ENCODE assay signal across 20 cellular contexts in the genomic region with DNA sequence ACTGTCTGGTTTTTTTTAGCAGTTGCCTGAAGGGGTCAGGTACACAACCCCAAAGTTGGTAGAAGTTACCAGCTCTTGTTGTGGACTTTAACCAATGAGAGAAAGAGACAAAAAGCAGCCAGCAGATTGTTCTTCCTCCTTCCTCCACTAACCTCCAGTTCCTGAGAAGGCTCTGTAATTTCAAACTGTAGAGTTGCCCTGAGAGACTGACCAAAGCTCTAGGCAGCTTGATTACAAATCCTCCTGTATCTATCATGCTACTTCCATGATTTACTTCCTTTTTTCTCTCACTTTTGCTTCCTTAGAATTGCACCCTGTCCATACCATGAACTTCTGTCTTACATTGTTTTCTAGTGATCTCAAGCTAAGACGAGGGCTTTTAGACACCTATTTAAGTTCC. TPM values are rescaled to one million over a fixed set of nuclear protein-coding genes. Genes with fewer than 3 reads are reported as not detected.
DNase-seq lines count a peak whose midpoint lies in the region; ATAC-seq and TF ChIP-seq lines count a peak whose summit lies in the region.
"Had no signal": no experiment of that assay in that cellular context is flagged by ENCODE, and none has a peak within 500 bp of the region (broad histone marks: within the 10 kb centered on the region; RNA-seq: fewer than 3 reads in every experiment).

No MANE protein-coding gene starts in this region.

- ATAC-seq in left lung (peak; percentile 29), GM21619 (IDR thresholded peaks at IDR 0.05; ENCODE audit: unreplicated experiment) (no peak), GM19455 (IDR thresholded peaks at IDR 0.05; ENCODE audit: unreplicated experiment) (no peak)
- ATAC-seq: K562, Right ventricle myocardium inferior had no signal

- H3K36me3 ChIP-seq in left lung = peaks cover 0 to 48% of the 10 kb centered on the region in 2 donors

- H3K4me1 ChIP-seq in left lung = no peaks in the 10 kb centered on the region

- no peaks in the 10 kb centered on the region for H3K9me3 ChIP-seq in left lung

- H3K4me3 ChIP-seq in HL-60 (replicated peaks; ENCODE audit: insufficient read depth, low read length) (no peak overlapping the region), left lung (no peak overlapping the region)
- H3K4me3 ChIP-seq: K562, SK-N-MC had no signal

- no peaks in the 10 kb centered on the region for H3K27me3 ChIP-seq in HL-60 (ENCODE audit: insufficient read depth, poor library complexity, severe bottlenecking)
- H3K27me3 ChIP-seq in left lung = no peaks in the 10 kb centered on the region

- TF ChIP-seq CTCF in HL-60 (IDR thresholded peaks at IDR 0.05; ENCODE audit: insufficient read depth, low read length) (no peak), left lung (IDR thresholded peaks at IDR 0.05) (no peak)

- peak overlapping the region; percentile 52 for H3K27ac ChIP-seq in HL-60 (replicated peaks)
- no peak overlapping the region for H3K27ac ChIP-seq in left lung
- H3K27ac ChIP-seq: SK-N-MC had no signal

- DNase-seq in CD1c-positive myeloid dendritic cell (ENCODE audit: extremely low spot score) = peak; percentile 77
- peak in 1 of 2 experiments; percentile 60 for DNase-seq in HL-60 (ENCODE audit: low read depth in 1 of 2, low spot score in 1 of 2)
- DNase-seq in OCI-M1 (lab: John Stamatoyannopoulos, UW) = peak; percentile 4
- DNase-seq in left lung = no peak
- DNase-seq in activated CD4-positive, alpha-beta T cell treated with anti-CD3 and anti-CD28 coated beads, Interleukin-2, amount 50 U/mL, for 1 hour = no peak
- DNase-seq: C1 segment of cervical spinal cord, COR-L47, DMS 273 treated with DMSO at 0.1 percent for 48 hours, DND-41, GOT3, NCI-H1048, NCI-H1436 treated with DMSO at 0.1 percent for 48 hours, NCI-H2029, NCI-H345, NCI-H524 treated with DMSO at 0.1 percent for 48 hours had no signal

- intact Hi-C loops in left lung (cut with DNase I) = no loop called here

RNA-seq across cellular contexts. Expression of a gene that starts 29.2 kb away (rescaled TPM):
- total RNA-seq in left lung = 10 to 100 TPM; 13.4 to 14.5 TPM

RNA-seq across cellular contexts. Expression of a gene that starts 29.4 kb away (rescaled TPM):
- 1 to 10 TPM; 6.6 to 7.4 TPM for total RNA-seq in left lung

Comparison
In these comparisons a context has a peak if more than half of its experiments do, and no peak if none do; other contexts are left out.
1. DNase-seq: peak in CD1c-positive myeloid dendritic cell (single experiment) and OCI-M1 (single experiment); none in left lung (0 of 2) and activated CD4-positive, alpha-beta T cell treated with anti-CD3 and anti-CD28 coated beads, Interleukin-2, amount 50 U/mL, for 1 hour (single experiment).